ENCODE assay signal across 20 cellular contexts in genomic region chr18:79637181-79637920, GRCh38.
"Had no signal": no experiment of that assay in that cellular context is flagged by ENCODE, and none has a peak within 500 bp of the region (broad histone marks: within the 10 kb centered on the region; RNA-seq: fewer than 3 reads in every experiment).

No MANE protein-coding gene starts in this region.

- H3K36me3 ChIP-seq: tibial artery had no signal

- ATAC-seq: activated CD8-positive, alpha-beta T cell treated with anti-CD3 and anti-CD28 coated beads, Interleukin-2, amount 10 ng/mL, durations not matched to agents 7 days and 5 days; body of pancreas; effector memory CD8-positive, alpha-beta T cell; T-cell had no signal

- H3K27me3 Mint-ChIP-seq: memory B cell had no signal

- H3K4me3 ChIP-seq: body of pancreas, SK-N-MC had no signal

- H3K27me3 ChIP-seq: tibial artery had no signal

- H3K27ac ChIP-seq: body of pancreas, parathyroid adenoma, SK-N-MC, VCaP had no signal

- H3K4me3 Mint-ChIP-seq: activated CD8-positive, alpha-beta T cell treated with anti-CD3 and anti-CD28 coated beads, Interleukin-2, amount 10 ng/mL, durations not matched to agents 7 days and 5 days; activated naive CD4-positive, alpha-beta T cell treated with anti-CD3 and anti-CD28 coated beads, Interleukin-2, amount 10 ng/mL, durations not matched to agents 7 days and 5 days; central memory CD8-positive, alpha-beta T cell; effector memory CD8-positive, alpha-beta T cell; memory B cell; nephron progenitor cell; T-cell had no signal

- H3K9me3 ChIP-seq: body of pancreas, tibial artery had no signal

- H3K4me1 ChIP-seq: body of pancreas, parathyroid adenoma had no signal

- H3K9me3 Mint-ChIP-seq: effector memory CD8-positive, alpha-beta T cell; T-cell had no signal

- H3K36me3 Mint-ChIP-seq: activated naive CD4-positive, alpha-beta T cell treated with anti-CD3 and anti-CD28 coated beads, Interleukin-2, amount 10 ng/mL, durations not matched to agents 7 days and 5 days; memory B cell; T-cell had no signal

- DNase-seq: activated CD4-positive, alpha-beta T cell treated with anti-CD3 and anti-CD28 coated beads for 4 hours; activated CD8-positive, alpha-beta T cell treated with anti-CD3 and anti-CD28 coated beads, Interleukin-2, amount 10 ng/mL, durations not matched to agents 7 days and 5 days; activated naive CD4-positive, alpha-beta T cell treated with anti-CD3 and anti-CD28 coated beads, Interleukin-2, amount 10 ng/mL, durations not matched to agents 7 days and 5 days; amniotic stem cell; body of pancreas; cortex of kidney; effector memory CD8-positive, alpha-beta T cell; erythroblast; hypothalamus; nephron progenitor cell; retina; small intestine; T-cell; tibial artery had no signal

- H3K4me1 Mint-ChIP-seq: activated naive CD4-positive, alpha-beta T cell treated with anti-CD3 and anti-CD28 coated beads, Interleukin-2, amount 10 ng/mL, durations not matched to agents 7 days and 5 days; central memory CD8-positive, alpha-beta T cell; nephron progenitor cell; T-cell had no signal

- H3K27ac Mint-ChIP-seq: activated CD8-positive, alpha-beta T cell treated with anti-CD3 and anti-CD28 coated beads, Interleukin-2, amount 10 ng/mL, durations not matched to agents 7 days and 5 days; activated naive CD4-positive, alpha-beta T cell treated with anti-CD3 and anti-CD28 coated beads, Interleukin-2, amount 10 ng/mL, durations not matched to agents 7 days and 5 days; activated T-helper 2 cell treated with anti-CD3 and anti-CD28 coated beads, Interferon-gamma antibody, Interleukin-2, Interleukin-4, amounts not matched to agents 10 μg/mL and 5 μg/mL and 100 μg/mL, durations not matched to agents 14 hours and 24 hours and 36 hours; effector memory CD8-positive, alpha-beta T cell; memory B cell; nephron progenitor cell; T-cell had no signal
